ENCODE assay signal across 21 cellular contexts in the genomic region with DNA sequence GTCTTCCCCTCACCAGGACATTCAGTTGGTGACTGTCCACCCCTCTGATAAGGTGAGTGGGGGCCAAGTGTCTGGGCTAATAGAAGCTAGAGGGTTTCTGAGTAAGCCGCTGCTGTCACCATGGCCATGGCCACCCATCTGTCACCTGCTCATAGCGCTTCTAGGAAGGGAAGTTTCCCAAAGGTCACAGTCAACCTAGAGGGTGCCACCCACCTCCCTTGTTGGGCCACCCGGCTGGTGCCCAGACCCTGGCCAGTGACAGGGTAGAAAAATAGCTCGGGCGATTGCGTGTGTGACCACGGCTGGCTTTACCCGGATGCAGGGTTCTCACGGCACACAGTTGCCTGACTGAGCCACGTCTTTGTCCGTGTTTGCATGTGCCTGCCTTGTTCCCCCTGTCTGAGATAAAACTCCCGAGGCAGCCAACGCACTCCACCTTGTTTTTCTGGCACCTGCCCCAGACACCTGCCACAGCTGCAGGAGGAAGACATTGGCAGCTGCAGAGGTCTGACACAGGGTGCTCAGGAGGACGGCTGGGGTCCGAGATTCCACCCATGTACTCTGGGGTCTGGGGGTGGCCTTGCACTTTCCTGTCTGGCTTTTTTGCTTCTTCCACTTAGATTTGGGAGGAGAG. TPM values are rescaled to one million over a fixed set of nuclear protein-coding genes. Genes with fewer than 3 reads are reported as not detected.
DNase-seq lines count a peak whose midpoint lies in the region; ATAC-seq and TF ChIP-seq lines count a peak whose summit lies in the region.
"Had no signal": no experiment of that assay in that cellular context is flagged by ENCODE, and none has a peak within 500 bp of the region (broad histone marks: within the 10 kb centered on the region; RNA-seq: fewer than 3 reads in every experiment).

No MANE protein-coding gene starts in this region.

- H2AFZ ChIP-seq in GM23338: no peak overlapping the region

- no peak for TF ChIP-seq EP300 in stomach (IDR thresholded peaks at IDR 0.05)

- DNase-seq in NCI-H1105 treated with DMSO at 0.1 percent for 48 hours (lab: John Stamatoyannopoulos, UW): peak; percentile 49
- DNase-seq in NCI-H526 treated with DMSO at 0.1 percent for 48 hours (lab: John Stamatoyannopoulos, UW): peak; percentile 16
- peak; percentile 93 for DNase-seq in stomach
- DNase-seq in DMS53 treated with DMSO at 0.1 percent for 48 hours (lab: John Stamatoyannopoulos, UW; ENCODE audit: unreplicated experiment): no peak
- DNase-seq in GM23338 (ENCODE audit: low spot score): no peak
- DNase-seq in activated T-cell treated with anti-CD3 and anti-CD28 coated beads, Interleukin-2, amount 50 U/mL, for 72 hours: no peak
- DNase-seq: CD8-positive, alpha-beta T cell; DND-41; H9; NCI-H1436; NCI-H1930; NCI-H2171 treated with DMSO at 0.1 percent for 48 hours; NCI-H446 treated with DMSO at 0.1 percent for 48 hours; NCI-H774; PC-3 had no signal

- H3K27me3 ChIP-seq in duodenal mucosa (ENCODE audit: control insufficient read depth in 1 of 2, insufficient read depth in 2 of 2, low read length in 2 of 2) (no peaks in the 10 kb centered on the region), stomach (no peaks in the 10 kb centered on the region), GM23338 (ENCODE audit: insufficient read depth) (no peaks in the 10 kb centered on the region)
- H3K27me3 ChIP-seq: BLaER1 treated with 17β-estradiol and CSF1 and Interleukin-3, amounts not matched to agents 10 nM and 100 nM had no signal

- H3K36me3 ChIP-seq in duodenal mucosa (ENCODE audit: control insufficient read depth in 1 of 2, insufficient read depth in 2 of 2, low read length in 2 of 2) (no peaks in the 10 kb centered on the region), stomach (no peaks in the 10 kb centered on the region), GM23338 (ENCODE audit: insufficient read depth) (no peaks in the 10 kb centered on the region)
- H3K36me3 ChIP-seq: BLaER1 treated with 17β-estradiol and CSF1 and Interleukin-3, amounts not matched to agents 10 nM and 100 nM had no signal

- no peaks in the 10 kb centered on the region for H4K20me1 ChIP-seq in GM23338 (replicated peaks; ENCODE audit: insufficient read depth)
- H4K20me1 ChIP-seq: BLaER1 treated with 17β-estradiol and CSF1 and Interleukin-3, amounts not matched to agents 10 nM and 100 nM had no signal

- H3K4me3 ChIP-seq in duodenal mucosa (ENCODE audit: low read depth in 1 of 2, low read length in 2 of 2): peak overlapping the region; percentile 5 to 11
- H3K4me3 ChIP-seq in stomach: no peak overlapping the region
- H3K4me3 ChIP-seq in GM23338: no peak overlapping the region
- H3K4me3 ChIP-seq: BLaER1 treated with 17β-estradiol and CSF1 and Interleukin-3, amounts not matched to agents 10 nM and 100 nM had no signal

- no peaks in the 10 kb centered on the region for H3K79me2 ChIP-seq in GM23338 (replicated peaks; ENCODE audit: insufficient read depth)

- no peak overlapping the region for H3K27ac ChIP-seq in duodenal mucosa (ENCODE audit: low read depth, low read length)
- H3K27ac ChIP-seq in stomach: peak overlapping the region in 4 of 5 donors; percentile 62 to 73 (median 65)
- no peak overlapping the region for H3K27ac ChIP-seq in GM23338 (ENCODE audit: low read depth)
- H3K27ac ChIP-seq: BLaER1 treated with 17β-estradiol and CSF1 and Interleukin-3, amounts not matched to agents 10 nM and 100 nM; KMS-11 had no signal

- WGBS in stomach, 5 donors: 24 to 60% (median 35%) methylated on average over 12 to 15 of the region's 15 CpGs

- H3K27me3 Mint-ChIP-seq in GM23338 (ENCODE audit: insufficient read depth, low read depth, poor library complexity): peaks cover 3% of the 10 kb centered on the region
- H3K27me3 Mint-ChIP-seq in activated T-cell treated with anti-CD3 and anti-CD28 coated beads, Interleukin-2, amount 50 U/mL, for 72 hours (ENCODE audit: low read depth): no peaks in the 10 kb centered on the region

- no peak overlapping the region for H3K4me3 Mint-ChIP-seq in GM23338
- no peak overlapping the region for H3K4me3 Mint-ChIP-seq in activated T-cell treated with anti-CD3 and anti-CD28 coated beads, Interleukin-2, amount 50 U/mL, for 72 hours
- H3K4me3 Mint-ChIP-seq: CD8-positive, alpha-beta T cell; H9 had no signal

- intact Hi-C loops in stomach (cut with DNase I; ENCODE audit: low total_unique reads): no loop called here

- H3K9me3 Mint-ChIP-seq in GM23338: no peaks in the 10 kb centered on the region; the same call in 2 of the 3 replicates
- no peaks in the 10 kb centered on the region for H3K9me3 Mint-ChIP-seq in activated T-cell treated with anti-CD3 and anti-CD28 coated beads, Interleukin-2, amount 50 U/mL, for 72 hours
- H3K9me3 Mint-ChIP-seq: CD8-positive, alpha-beta T cell; H9 had no signal

- H3K9me3 ChIP-seq in duodenal mucosa (ENCODE audit: control insufficient read depth in 1 of 2, low read length in 2 of 2): no peaks in the 10 kb centered on the region
- H3K9me3 ChIP-seq in stomach: no peaks in the 10 kb centered on the region
- H3K9me3 ChIP-seq: BLaER1 treated with 17β-estradiol and CSF1 and Interleukin-3, amounts not matched to agents 10 nM and 100 nM had no signal

- H3K9ac ChIP-seq in duodenal mucosa (ENCODE audit: low read depth in 1 of 2, low read length in 2 of 2): peak overlapping the region in 1 of 2 donors; percentile 16
- H3K9ac ChIP-seq: BLaER1 treated with 17β-estradiol and CSF1 and Interleukin-3, amounts not matched to agents 10 nM and 100 nM; KMS-11 had no signal

- H3K4me1 ChIP-seq in duodenal mucosa (ENCODE audit: control insufficient read depth in 1 of 2, insufficient read depth in 2 of 2, low read length in 2 of 2) (peaks cover 14 to 22% of the 10 kb centered on the region in 2 donors), stomach (peaks cover 4 to 16% (median 14%) of the 10 kb centered on the region in 4 donors), GM23338 (ENCODE audit: insufficient read depth) (peaks cover 6% of the 10 kb centered on the region; the same call in 1 of the 2 replicates)
- H3K4me1 ChIP-seq: BLaER1 treated with 17β-estradiol and CSF1 and Interleukin-3, amounts not matched to agents 10 nM and 100 nM had no signal

- H3K4me2 ChIP-seq in GM23338: no peak overlapping the region
- H3K4me2 ChIP-seq: BLaER1 treated with 17β-estradiol and CSF1 and Interleukin-3, amounts not matched to agents 10 nM and 100 nM; KMS-11 had no signal

- ATAC-seq in GM23338: no peak
- no peak for ATAC-seq in activated T-cell treated with anti-CD3 and anti-CD28 coated beads, Interleukin-2, amount 50 U/mL, for 72 hours (replicated peaks in 1 of 2)
- ATAC-seq: CD8-positive, alpha-beta T cell; PC-3 had no signal

- H3K36me3 Mint-ChIP-seq in GM23338 (ENCODE audit: low read depth): no peaks in the 10 kb centered on the region
- no peaks in the 10 kb centered on the region for H3K36me3 Mint-ChIP-seq in activated T-cell treated with anti-CD3 and anti-CD28 coated beads, Interleukin-2, amount 50 U/mL, for 72 hours (ENCODE audit: insufficient read depth in 2 of 2)
- H3K36me3 Mint-ChIP-seq: CD8-positive, alpha-beta T cell had no signal

- no peak overlapping the region for H3K27ac Mint-ChIP-seq in GM23338
- no peak overlapping the region for H3K27ac Mint-ChIP-seq in activated T-cell treated with anti-CD3 and anti-CD28 coated beads, Interleukin-2, amount 50 U/mL, for 72 hours
- H3K27ac Mint-ChIP-seq: CD8-positive, alpha-beta T cell had no signal

- no peaks in the 10 kb centered on the region for H3F3A ChIP-seq in GM23338 (replicated peaks; ENCODE audit: low read depth)

- H3K4me1 Mint-ChIP-seq in GM23338: peaks cover 17% of the 10 kb centered on the region
- H3K4me1 Mint-ChIP-seq in activated T-cell treated with anti-CD3 and anti-CD28 coated beads, Interleukin-2, amount 50 U/mL, for 72 hours (ENCODE audit: low read depth): no peaks in the 10 kb centered on the region

- TF ChIP-seq CTCF in stomach (IDR thresholded peaks at IDR 0.05): no peak
- no peak for TF ChIP-seq CTCF in GM23338 (conservative IDR thresholded peaks at IDR 0.05; ENCODE audit: low read depth in 2 of 2)

- TF ChIP-seq POLR2A in stomach (IDR thresholded peaks at IDR 0.05): no peak

- no peaks in the 10 kb centered on the region for H3K9me2 ChIP-seq in GM23338 (ENCODE audit: insufficient read depth)

TF ChIP-seq in GM23338, 12 proteins besides CTCF, POLR2A, EP300 and RAD21 (continues in another document):
- TF ChIP-seq, protein P1, sequence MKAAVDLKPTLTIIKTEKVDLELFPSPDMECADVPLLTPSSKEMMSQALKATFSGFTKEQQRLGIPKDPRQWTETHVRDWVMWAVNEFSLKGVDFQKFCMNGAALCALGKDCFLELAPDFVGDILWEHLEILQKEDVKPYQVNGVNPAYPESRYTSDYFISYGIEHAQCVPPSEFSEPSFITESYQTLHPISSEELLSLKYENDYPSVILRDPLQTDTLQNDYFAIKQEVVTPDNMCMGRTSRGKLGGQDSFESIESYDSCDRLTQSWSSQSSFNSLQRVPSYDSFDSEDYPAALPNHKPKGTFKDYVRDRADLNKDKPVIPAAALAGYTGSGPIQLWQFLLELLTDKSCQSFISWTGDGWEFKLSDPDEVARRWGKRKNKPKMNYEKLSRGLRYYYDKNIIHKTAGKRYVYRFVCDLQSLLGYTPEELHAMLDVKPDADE (IDR thresholded peaks at IDR 0.05): no peak
- no peak for TF ChIP-seq CREB1 (CRISPR knock-in tag; IDR thresholded peaks at IDR 0.05; ENCODE audit: low read depth)
- no peak for TF ChIP-seq ZNF114 (CRISPR knock-in tag; IDR thresholded peaks at IDR 0.05)

RNA-seq across cellular contexts. Expression of a gene that starts 0.8 kb away (rescaled TPM):
- 1 to 10 TPM in 1 of 5 donors, under 1 TPM in 1, not detected in 3; under 0.01 to 2.6 TPM for total RNA-seq in stomach
- polyA plus RNA-seq in stomach (under 1 TPM in 2 of 3 donors, not detected in 1; 0.06 to 0.55 TPM), GM23338 (2016; fragmentation: Nextera tagmentation; extraction: Ambion mirVana) (not detected in 2 replicates)
- not detected in 2 replicates for total RNA-seq in GM23338 (2014; rRNA removed; shearing (Covaris generic))
- total RNA-seq in activated T-cell treated with anti-CD3 and anti-CD28 coated beads, Interleukin-2, amount 50 U/mL, for 72 hours: not detected
- total RNA-seq: CD8-positive, alpha-beta T cell; G401; H9; HT1080; PC-3; SK-MEL-5 had no signal

RNA-seq across cellular contexts. Expression of a gene that starts 33.2 kb away (rescaled TPM):
- total RNA-seq in stomach: 100 to 1,000 TPM in 1 of 5 donors, 10 to 100 TPM in 4; 18.7 to 190 (median 51.2) TPM
- polyA plus RNA-seq in stomach (10 to 100 TPM in 2 of 3 donors, 1 to 10 TPM in 1; 2.2 to 55.9 (median 19.2) TPM), GM23338 (2016; fragmentation: Nextera tagmentation; extraction: Ambion mirVana) (not detected in 2 replicates)
- total RNA-seq in GM23338 (2014; rRNA removed; shearing (Covaris generic)): not detected in 2 replicates
- not detected for total RNA-seq in activated T-cell treated with anti-CD3 and anti-CD28 coated beads, Interleukin-2, amount 50 U/mL, for 72 hours
- total RNA-seq: CD8-positive, alpha-beta T cell; G401; H9; HT1080; PC-3; SK-MEL-5 had no signal

Comparison
In these comparisons a context has a peak if more than half of its experiments do, and no peak if none do; other contexts are left out.
1. DNase-seq: peak in NCI-H1105 treated with DMSO at 0.1 percent for 48 hours (single experiment), NCI-H526 treated with DMSO at 0.1 percent for 48 hours (single experiment) and stomach (single experiment); none in DMS53 treated with DMSO at 0.1 percent for 48 hours (single experiment), GM23338 (single experiment) and activated T-cell treated with anti-CD3 and anti-CD28 coated beads, Interleukin-2, amount 50 U/mL, for 72 hours (0 of 2).
2. H3K27ac ChIP-seq: peak in stomach (4 of 5); none in duodenal mucosa (single experiment) and GM23338 (single experiment).
3. H3K4me3 ChIP-seq: peak in duodenal mucosa (2 of 2); none in stomach (0 of 4) and GM23338 (single experiment).
4. RNA of a gene that starts 33.2 kb away (total RNA-seq): 18.7 to 190 TPM in stomach; not detected in GM23338 and not detected in activated T-cell treated with anti-CD3 and anti-CD28 coated beads, Interleukin-2, amount 50 U/mL, for 72 hours; every median in the first group is over 10 times any median in the second.